28 cellular contexts compared by ENCODE assay signal in the genomic region with DNA sequence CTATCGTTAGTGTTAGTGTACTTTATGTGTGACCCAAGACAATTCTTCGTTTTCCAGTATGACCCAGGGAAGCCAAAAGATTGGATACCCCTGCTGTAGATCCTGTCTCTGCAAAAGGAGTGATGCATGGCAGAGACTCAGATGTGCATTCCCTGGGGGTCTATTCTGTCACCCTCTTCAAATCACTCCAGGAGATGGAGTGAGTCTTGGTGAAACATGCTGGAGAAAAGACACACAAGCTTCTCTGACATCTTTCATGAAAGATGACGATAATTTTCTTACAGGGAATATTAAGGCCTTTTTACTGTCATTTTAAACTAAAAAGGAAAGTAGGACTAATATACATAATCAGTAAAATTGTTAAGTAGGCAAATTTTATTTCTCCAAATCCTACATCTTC.
"Had no signal": no experiment of that assay in that cellular context is flagged by ENCODE, and none has a peak within 500 bp of the region (broad histone marks: within the 10 kb centered on the region; RNA-seq: fewer than 3 reads in every experiment).

No MANE protein-coding gene starts in this region.

- DNase-seq: colonic mucosa; cortex of kidney; dermis blood vessel endothelial cell; dorsolateral prefrontal cortex; effector CD4-positive, alpha-beta T cell; effector CD8-positive, alpha-beta T cell; effector memory CD4-positive, alpha-beta T cell; effector memory CD8-positive, alpha-beta T cell; endodermal cell; erythroblast; esophagus squamous epithelium; foreskin fibroblast; foreskin keratinocyte; foreskin melanocyte; gastrocnemius medialis; glutamatergic neuron; head of caudate nucleus; heart left ventricle; heart right ventricle had no signal

- H3K27me3 ChIP-seq: colonic mucosa, dorsolateral prefrontal cortex, esophagus muscularis mucosa, esophagus squamous epithelium, foreskin keratinocyte, gastrocnemius medialis, gastroesophageal sphincter, heart left ventricle, heart right ventricle had no signal

- ATAC-seq: effector memory CD8-positive, alpha-beta T cell; esophagus mucosa; foreskin keratinocyte; gastrocnemius medialis; gastroesophageal sphincter; heart left ventricle; heart right ventricle had no signal

- FAIRE-seq: colon, endometrium, endothelial cell of umbilical vein, frontal cortex had no signal

- H3K27ac ChIP-seq: colonic mucosa, coronary artery, dorsolateral prefrontal cortex, epithelial cell of prostate, esophagus muscularis mucosa, esophagus squamous epithelium, foreskin keratinocyte, gastrocnemius medialis, gastroesophageal sphincter, heart left ventricle, heart right ventricle had no signal

- H3K4me1 ChIP-seq: colonic mucosa, esophagus muscularis mucosa, esophagus squamous epithelium, foreskin keratinocyte, gastrocnemius medialis, gastroesophageal sphincter, heart left ventricle, heart right ventricle had no signal

- H3K9me3 ChIP-seq: colonic mucosa, esophagus squamous epithelium, gastrocnemius medialis had no signal

- H3K36me3 ChIP-seq: colonic mucosa, esophagus muscularis mucosa, esophagus squamous epithelium, gastrocnemius medialis, gastroesophageal sphincter, heart left ventricle, heart right ventricle had no signal

- H3K4me3 ChIP-seq: colonic mucosa, coronary artery, dorsolateral prefrontal cortex, esophagus muscularis mucosa, esophagus squamous epithelium, gastrocnemius medialis, gastroesophageal sphincter, heart left ventricle, heart right ventricle had no signal
